In the genomic region with DNA sequence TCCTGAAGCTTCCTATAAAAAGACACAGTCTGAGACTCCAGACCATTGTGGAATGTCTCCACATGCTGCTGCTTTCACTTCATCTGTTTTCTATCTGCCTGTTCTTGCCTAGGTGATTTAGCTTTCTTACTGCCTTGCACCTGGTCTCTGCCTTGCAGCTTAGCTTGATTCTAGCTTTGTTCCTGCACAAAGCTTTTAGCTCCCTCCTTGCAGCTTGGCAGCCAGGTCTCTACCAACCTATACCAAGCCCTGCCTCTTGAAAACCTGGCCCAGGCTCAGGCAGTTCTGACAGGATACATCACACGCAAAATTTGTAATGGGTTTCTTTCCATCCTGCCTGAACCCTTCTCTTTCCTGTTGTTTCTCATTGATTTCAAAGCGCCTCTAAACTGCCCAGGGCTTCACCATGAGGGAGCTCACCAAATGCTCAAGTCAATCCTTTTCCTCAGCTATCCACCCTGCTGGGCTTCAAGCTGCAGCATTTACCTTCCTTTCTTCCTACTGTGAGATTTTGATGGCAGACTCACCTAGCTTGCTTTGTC, we compare ENCODE assay signal across 25 cellular contexts.
DNase-seq lines count a peak whose midpoint lies in the region; ATAC-seq and TF ChIP-seq lines count a peak whose summit lies in the region.
"Had no signal": no experiment of that assay in that cellular context is flagged by ENCODE, and none has a peak within 500 bp of the region (broad histone marks: within the 10 kb centered on the region; RNA-seq: fewer than 3 reads in every experiment).

No MANE protein-coding gene starts in this region.

- no peak overlapping the region for H3K9ac ChIP-seq in endodermal cell (ENCODE audit: extremely low read depth, low read length, poor library complexity, severe bottlenecking)

- H3K36me3 Mint-ChIP-seq in GM23338 (ENCODE audit: low read depth) (no peaks in the 10 kb centered on the region), endodermal cell (ENCODE audit: low read depth) (no peaks in the 10 kb centered on the region)

- TF ChIP-seq CTCF in GM23338 (conservative IDR thresholded peaks at IDR 0.05; ENCODE audit: low read depth in 2 of 2) (no peak), endodermal cell (conservative IDR thresholded peaks at IDR 0.05) (no peak)

- H3K27ac ChIP-seq in GM23338 (ENCODE audit: low read depth) (no peak overlapping the region), endodermal cell (ENCODE audit: low read depth, low read length) (no peak overlapping the region)
- H3K27ac ChIP-seq: cardiac muscle cell, neutrophil, suprapubic skin had no signal

- H3K27ac Mint-ChIP-seq in GM23338: peak overlapping the region; percentile 14; the same call in 1 of the 2 replicates
- H3K27ac Mint-ChIP-seq in endodermal cell: peak overlapping the region; percentile 47
- H3K27ac Mint-ChIP-seq: activated B cell treated with CpG ODN at 0.5 μM for 24 hours; activated naive CD4-positive, alpha-beta T cell treated with anti-CD3 and anti-CD28 coated beads, Interleukin-2, amount 50 U/mL, for 72 hours; activated T-helper 2 cell treated with anti-CD3 and anti-CD28 coated beads, Interferon-gamma antibody, Interleukin-2, Interleukin-4, amounts not matched to agents 10 μg/mL and 5 μg/mL and 100 μg/mL, durations not matched to agents 14 hours and 24 hours and 36 hours; HFFc6 had no signal

- H3K4me1 Mint-ChIP-seq in GM23338 (peaks cover 53% of the 10 kb centered on the region), endodermal cell (peaks cover 37% of the 10 kb centered on the region)
- H3K4me1 Mint-ChIP-seq: activated B cell treated with CpG ODN at 0.5 μM for 24 hours had no signal

- peaks cover 6% of the 10 kb centered on the region; the same call in 1 of the 2 replicates for H3K9me2 ChIP-seq in GM23338 (ENCODE audit: insufficient read depth)

- H3K79me2 ChIP-seq in GM23338 (replicated peaks; ENCODE audit: insufficient read depth): no peaks in the 10 kb centered on the region

- 24 to 60% methylated on average over 1 to 2 of the region's 2 CpGs for WGBS in endodermal cell (ENCODE audit: insufficient coverage in 1 of 2, insufficient read length in 1 of 2), 2 experiments

- ATAC-seq in GM23338 (peak; percentile 92), GM18517 (IDR thresholded peaks at IDR 0.05; ENCODE audit: unreplicated experiment) (no peak)
- ATAC-seq: activated naive CD4-positive, alpha-beta T cell treated with anti-CD3 and anti-CD28 coated beads, Interleukin-2, amount 50 U/mL, for 72 hours had no signal

- H3K4me2 ChIP-seq in GM23338: no peak overlapping the region

- H3K4me3 ChIP-seq in GM23338 (no peak overlapping the region), endodermal cell (ENCODE audit: low read length) (no peak overlapping the region)
- H3K4me3 ChIP-seq: cardiac muscle cell, MG63, suprapubic skin had no signal

- H3K9me3 ChIP-seq in endodermal cell (ENCODE audit: control insufficient read depth, low read length): no peaks in the 10 kb centered on the region
- H3K9me3 ChIP-seq: MG63, neutrophil, suprapubic skin had no signal

- H3K4me3 Mint-ChIP-seq in GM23338: peak overlapping the region; percentile 5; the same call in 1 of the 3 replicates
- H3K4me3 Mint-ChIP-seq in endodermal cell: no peak overlapping the region
- H3K4me3 Mint-ChIP-seq: activated B cell treated with CpG ODN at 0.5 μM for 24 hours, HFFc6 had no signal

- no peaks in the 10 kb centered on the region for H3K27me3 ChIP-seq in GM23338 (ENCODE audit: insufficient read depth)
- H3K27me3 ChIP-seq in endodermal cell (ENCODE audit: control insufficient read depth, insufficient read depth, low read length, poor library complexity, severe bottlenecking): no peaks in the 10 kb centered on the region
- H3K27me3 ChIP-seq: cardiac muscle cell, MG63, neutrophil, suprapubic skin had no signal

- peak overlapping the region; percentile 5 for H2AFZ ChIP-seq in GM23338

- no peaks in the 10 kb centered on the region for H4K20me1 ChIP-seq in GM23338 (replicated peaks; ENCODE audit: insufficient read depth)

- no peaks in the 10 kb centered on the region for H3F3A ChIP-seq in GM23338 (replicated peaks; ENCODE audit: low read depth)

- H3K36me3 ChIP-seq in GM23338 (ENCODE audit: insufficient read depth) (no peaks in the 10 kb centered on the region), endodermal cell (ENCODE audit: control insufficient read depth, insufficient read depth, low read length) (no peaks in the 10 kb centered on the region)
- H3K36me3 ChIP-seq: cardiac muscle cell, MG63, neutrophil, suprapubic skin had no signal

- H3K4me1 ChIP-seq in GM23338 (ENCODE audit: insufficient read depth) (peaks cover 37% of the 10 kb centered on the region), endodermal cell (ENCODE audit: control insufficient read depth, insufficient read depth, low read length) (peaks cover 3% of the 10 kb centered on the region)
- H3K4me1 ChIP-seq: suprapubic skin had no signal

- H3K9me3 Mint-ChIP-seq in GM23338: no peaks in the 10 kb centered on the region
- H3K9me3 Mint-ChIP-seq in endodermal cell: no peaks in the 10 kb centered on the region
- H3K9me3 Mint-ChIP-seq: activated B cell treated with CpG ODN at 0.5 μM for 24 hours had no signal

- DNase-seq in GM23338 (ENCODE audit: low spot score) (peak; percentile 56), NCI-H146 treated with DMSO at 0.1 percent for 48 hours (lab: John Stamatoyannopoulos, UW; ENCODE audit: unreplicated experiment) (peak; percentile 73), endodermal cell (peak; percentile 80), occipital lobe (lab: John Stamatoyannopoulos, UW) (peak; percentile 2), NOMO-1 treated with dmso at 0.1 percent for 144 hours (lab: John Stamatoyannopoulos, UW; ENCODE audit: unreplicated experiment) (no peak), NCI-H1048 (lab: John Stamatoyannopoulos, UW) (no peak)
- DNase-seq: activated B cell treated with CpG ODN at 0.5 μM for 24 hours; activated CD4-positive, alpha-beta T cell treated with anti-CD3 and anti-CD28 coated beads, Interleukin-2, amount 50 U/mL, for 4 hours; activated CD8-positive, alpha-beta memory T cell treated with anti-CD3 and anti-CD28 coated beads, Interleukin-2, amount 50 U/mL, for 48 hours; dermis blood vessel endothelial cell; HFFc6; KBM-7; MG63; NCI-H1436; NCI-H446; SHP77; small intestine; stimulated activated CD4-positive, alpha-beta T cell treated with anti-CD3 and anti-CD28 coated beads, Interleukin-2, amount 100 ng/mL, for 24 hours; SW 1271 had no signal

- H3K27me3 Mint-ChIP-seq in GM23338 (ENCODE audit: insufficient read depth, low read depth, poor library complexity) (peaks cover 3% of the 10 kb centered on the region), endodermal cell (ENCODE audit: insufficient read depth) (no peaks in the 10 kb centered on the region)
- H3K27me3 Mint-ChIP-seq: activated B cell treated with CpG ODN at 0.5 μM for 24 hours had no signal

TF ChIP-seq in GM23338, 12 proteins besides CTCF, POLR2A, EP300 and RAD21 (continues in another document):
- no peak for TF ChIP-seq EZH2 (IDR thresholded peaks at IDR 0.05; ENCODE audit: low read depth, unreplicated experiment)
- no peak for TF ChIP-seq POLR2AphosphoS5 (IDR thresholded peaks at IDR 0.05; ENCODE audit: low read depth)

Comparison
In these comparisons a context has a peak if more than half of its experiments do, and no peak if none do; other contexts are left out.
1. DNase-seq: peak in GM23338 (single experiment), NCI-H146 treated with DMSO at 0.1 percent for 48 hours (single experiment), endodermal cell (single experiment) and occipital lobe (single experiment); none in NOMO-1 treated with dmso at 0.1 percent for 144 hours (single experiment) and NCI-H1048 (single experiment).